In genomic region chr16:81445143-81445922, GRCh38 we compare ENCODE assay signal across 1 cellular context.
A peak's percentile ranks its signal among the peaks of the same experiment; 100 is the strongest.
TF ChIP-seq lines count a peak whose summit lies in the region.

No MANE protein-coding gene starts in this region.

TF ChIP-seq in HepG2, 621 proteins besides CTCF, POLR2A, EP300 and RAD21 (continued from another document and continues in another):
- TF ChIP-seq ZNF407 (CRISPR knock-in tag; IDR thresholded peaks at IDR 0.05; ENCODE audit: not compliant biosample characterization) (no peak), ZNF616 (CRISPR knock-in tag; IDR thresholded peaks at IDR 0.05; ENCODE audit: low read depth) (no peak), FOSL1 (CRISPR knock-in tag; IDR thresholded peaks at IDR 0.05; ENCODE audit: borderline replicate concordance) (no peak), RARA (CRISPR knock-in tag; IDR thresholded peaks at IDR 0.05) (no peak), ZZZ3 (CRISPR knock-in tag; IDR thresholded peaks at IDR 0.05; ENCODE audit: borderline replicate concordance) (no peak), ZSCAN20 (CRISPR knock-in tag; IDR thresholded peaks at IDR 0.05; ENCODE audit: borderline replicate concordance) (no peak), HDAC2 (CRISPR knock-in tag; IDR thresholded peaks at IDR 0.05) (peak; percentile 32; the same call in 1 of the 2 replicates), DR1 (CRISPR knock-in tag; IDR thresholded peaks at IDR 0.05) (no peak), RFXAP (CRISPR knock-in tag; IDR thresholded peaks at IDR 0.05; ENCODE audit: borderline replicate concordance) (no peak), ZNF792 (CRISPR knock-in tag; IDR thresholded peaks at IDR 0.05) (no peak), MXD1 (CRISPR knock-in tag; IDR thresholded peaks at IDR 0.05) (0 out of 2 replicates have a peak, but pooled peaks have one; percentile 25), E2F2 (CRISPR knock-in tag; IDR thresholded peaks at IDR 0.05; ENCODE audit: borderline replicate concordance) (no peak), THAP7 (CRISPR knock-in tag; IDR thresholded peaks at IDR 0.05) (no peak), ZNF574 (CRISPR knock-in tag; IDR thresholded peaks at IDR 0.05) (no peak), HIC2 (CRISPR knock-in tag; IDR thresholded peaks at IDR 0.05; ENCODE audit: low read depth) (no peak), ZFP36L2 (CRISPR knock-in tag; IDR thresholded peaks at IDR 0.05) (no peak), CENPBD1 (CRISPR knock-in tag; IDR thresholded peaks at IDR 0.05; ENCODE audit: borderline replicate concordance, low read depth) (no peak), SUZ12 (IDR thresholded peaks at IDR 0.05; ENCODE audit: low read depth, low read length) (no peak), ARID2 (CRISPR knock-in tag; IDR thresholded peaks at IDR 0.05; ENCODE audit: borderline replicate concordance) (peak; percentile 41; the same call in 1 of the 2 replicates), AGO1 (IDR thresholded peaks at IDR 0.05; ENCODE audit: low read depth, low read length, poor library complexity, severe bottlenecking) (peak; percentile 16), BRD4 (CRISPR knock-in tag; IDR thresholded peaks at IDR 0.05) (0 out of 2 replicates have a peak, but pooled peaks have one; percentile 54), CSRNP2 (CRISPR knock-in tag; conservative IDR thresholded peaks at IDR 0.05; ENCODE audit: low read depth) (no peak), STAG1 (CRISPR knock-in tag; IDR thresholded peaks at IDR 0.05) (no peak), STAT5B (CRISPR knock-in tag; IDR thresholded peaks at IDR 0.05) (no peak), ZNF572 (CRISPR knock-in tag; IDR thresholded peaks at IDR 0.05) (no peak), KMT2A (CRISPR knock-in tag; IDR thresholded peaks at IDR 0.05) (0 out of 2 replicates have a peak, but pooled peaks have one; percentile 27), ETV6 (CRISPR knock-in tag; conservative IDR thresholded peaks at IDR 0.05) (0 out of 2 replicates have a peak, but pooled peaks have one; percentile 43), MEF2D (CRISPR knock-in tag; IDR thresholded peaks at IDR 0.05) (peak; percentile 41; the same call in 1 of the 2 replicates), ZFP36 (IDR thresholded peaks at IDR 0.05; ENCODE audit: borderline replicate concordance, low read depth, low read length, partially characterized antibody) (no peak), FOSL2 (CRISPR knock-in tag; IDR thresholded peaks at IDR 0.05) (no peak), IKZF5 (CRISPR knock-in tag; IDR thresholded peaks at IDR 0.05) (0 out of 2 replicates have a peak, but pooled peaks have one; percentile 15), DMTF1 (CRISPR knock-in tag; IDR thresholded peaks at IDR 0.05) (no peak), HBP1 (CRISPR knock-in tag; IDR thresholded peaks at IDR 0.05; ENCODE audit: low read depth) (no peak), NPAS2 (CRISPR knock-in tag; IDR thresholded peaks at IDR 0.05; ENCODE audit: borderline replicate concordance) (no peak), FOXP1 (IDR thresholded peaks at IDR 0.05) (no peak), FOXP1 (CRISPR knock-in tag; IDR thresholded peaks at IDR 0.05) (no peak; the same call in 1 of the 2 replicates)
